In the genomic region with DNA sequence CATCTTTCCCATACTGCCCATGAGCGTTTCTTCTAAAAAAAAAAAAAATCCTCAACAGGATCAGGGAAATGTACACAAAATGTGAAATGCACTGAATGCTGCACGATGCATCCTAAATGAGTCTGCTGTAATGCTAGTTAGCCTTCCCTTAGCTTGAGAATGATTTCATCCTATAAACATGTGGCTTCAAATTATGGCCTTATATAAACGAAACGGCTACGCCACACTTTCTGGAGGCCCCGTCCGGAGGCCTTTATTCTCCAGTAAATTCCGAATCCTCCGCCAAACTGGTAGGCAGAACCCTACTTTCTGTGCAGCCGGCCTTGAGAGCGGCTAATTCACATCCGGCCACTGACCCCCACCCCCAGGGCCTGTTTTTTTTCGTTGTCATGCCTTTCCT, we compare ENCODE assay signal across 10 cellular contexts. TPM values are rescaled to one million over a fixed set of nuclear protein-coding genes. Genes with fewer than 3 reads are reported as not detected.
DNase-seq lines count a peak whose midpoint lies in the region; ATAC-seq and TF ChIP-seq lines count a peak whose summit lies in the region.
"Had no signal": no experiment of that assay in that cellular context is flagged by ENCODE, and none has a peak within 500 bp of the region (broad histone marks: within the 10 kb centered on the region; RNA-seq: fewer than 3 reads in every experiment).

No MANE protein-coding gene starts in this region.

- TF ChIP-seq POLR2A in suprapubic skin (IDR thresholded peaks at IDR 0.05) = no peak

- 0 out of 3 replicates have a peak, but pooled peaks cover 3% of the 10 kb centered on the region for H3K9me3 Mint-ChIP-seq in GM23338
- H3K9me3 Mint-ChIP-seq: activated T-helper 1 cell treated with anti-CD3 and anti-CD28 coated beads, Interleukin-12 subunit alpha, Interleukin-12 subunit beta, Interleukin-2, Interleukin-4 antibody, amounts not matched to agents 30 ng/mL and 10 ng/mL and 1 ng/mL, durations not matched to agents 14 hours and 24 hours and 36 hours had no signal

- DNase-seq in GM23338 (ENCODE audit: low spot score) (no peak), ascending aorta (ENCODE audit: low spot score in 2 of 2) (peak in 1 of 2 donors; percentile 79), hepatic stellate cell (ENCODE audit: low spot score) (peak; percentile 72), suprapubic skin (ENCODE audit: low spot score in 2 of 2) (no peak), SIG-M5 treated with dmso at 0.1 percent for 504 hours (lab: John Stamatoyannopoulos, UW; ENCODE audit: unreplicated experiment) (no peak), DMS79 treated with DMSO at 0.1 percent for 48 hours (lab: John Stamatoyannopoulos, UW) (no peak)
- DNase-seq: NCI-H510A had no signal

- H3K36me3 ChIP-seq in GM23338 (ENCODE audit: insufficient read depth) (no peaks in the 10 kb centered on the region), ascending aorta (peaks cover 0 to 7% of the 10 kb centered on the region in 2 donors), suprapubic skin (peaks cover 10% of the 10 kb centered on the region)

- TF ChIP-seq EP300 in suprapubic skin (IDR thresholded peaks at IDR 0.05) = no peak

- intact Hi-C loops in ascending aorta (cut with DNase I) = no loop called here

- H3K9me3 ChIP-seq in ascending aorta = no peaks in the 10 kb centered on the region
- no peaks in the 10 kb centered on the region for H3K9me3 ChIP-seq in suprapubic skin

- no peak overlapping the region for H3K4me3 Mint-ChIP-seq in GM23338

- H3K27me3 Mint-ChIP-seq in GM23338 (ENCODE audit: insufficient read depth, low read depth, poor library complexity) = peaks cover 13% of the 10 kb centered on the region

- 0 out of 2 replicates have a peak overlapping the region, but pooled peaks have one; percentile 63 for H3K27ac Mint-ChIP-seq in GM23338

- no peak overlapping the region for H2AFZ ChIP-seq in GM23338

- ATAC-seq in GM23338 (no peak), HG03457 (IDR thresholded peaks at IDR 0.05; ENCODE audit: unreplicated experiment) (no peak), GM18907 (IDR thresholded peaks at IDR 0.05; ENCODE audit: unreplicated experiment) (no peak)

- H3K79me2 ChIP-seq in GM23338 (replicated peaks; ENCODE audit: insufficient read depth) = peaks cover 79% of the 10 kb centered on the region

- H3K4me3 ChIP-seq in GM23338 (no peak overlapping the region), ascending aorta (peak overlapping the region in 1 of 2 donors; percentile 17), suprapubic skin (no peak overlapping the region)

- H3K9me2 ChIP-seq in GM23338 (ENCODE audit: insufficient read depth) = no peaks in the 10 kb centered on the region

- TF ChIP-seq CTCF in GM23338 (conservative IDR thresholded peaks at IDR 0.05; ENCODE audit: low read depth in 2 of 2) (no peak), ascending aorta (IDR thresholded peaks at IDR 0.05) (no peak), suprapubic skin (IDR thresholded peaks at IDR 0.05) (no peak)

- H3K27ac ChIP-seq in GM23338 (ENCODE audit: low read depth) (peak overlapping the region; percentile 51; the same call in 1 of the 2 replicates), ascending aorta (peak overlapping the region; percentile 87 to 89), suprapubic skin (peak overlapping the region; percentile 24)

- no peaks in the 10 kb centered on the region for H3K27me3 ChIP-seq in GM23338 (ENCODE audit: insufficient read depth)
- H3K27me3 ChIP-seq in ascending aorta = no peaks in the 10 kb centered on the region
- no peaks in the 10 kb centered on the region for H3K27me3 ChIP-seq in suprapubic skin

- 74% methylated on average over 13 of the region's 13 CpGs for WGBS in suprapubic skin

- H3K4me2 ChIP-seq in GM23338 = no peak overlapping the region

- H3K36me3 Mint-ChIP-seq in GM23338 (ENCODE audit: low read depth) = peaks cover 13% of the 10 kb centered on the region; the same call in 1 of the 3 replicates

- no peaks in the 10 kb centered on the region for H3F3A ChIP-seq in GM23338 (replicated peaks; ENCODE audit: low read depth)

- H3K4me1 ChIP-seq in GM23338 (ENCODE audit: insufficient read depth) (peaks cover 6% of the 10 kb centered on the region; the same call in 1 of the 2 replicates), ascending aorta (peaks cover 31 to 69% of the 10 kb centered on the region in 2 donors), suprapubic skin (peaks cover 22% of the 10 kb centered on the region)

- H4K20me1 ChIP-seq in GM23338 (replicated peaks; ENCODE audit: insufficient read depth) = peaks cover 14% of the 10 kb centered on the region

- H3K4me1 Mint-ChIP-seq in GM23338 = peaks cover 14% of the 10 kb centered on the region; the same call in 2 of the 3 replicates

TF ChIP-seq in GM23338, 12 proteins besides CTCF, POLR2A, EP300 and RAD21 (continues in another document):
- TF ChIP-seq EZH2phosphoT487 (IDR thresholded peaks at IDR 0.05; ENCODE audit: unreplicated experiment) (no peak), POLR2AphosphoS5 (IDR thresholded peaks at IDR 0.05; ENCODE audit: low read depth) (no peak), ZNF114 (CRISPR knock-in tag; IDR thresholded peaks at IDR 0.05) (no peak), JUNB (IDR thresholded peaks at IDR 0.05; ENCODE audit: unreplicated experiment) (no peak), EZH2 (IDR thresholded peaks at IDR 0.05; ENCODE audit: low read depth, unreplicated experiment) (no peak), STAT1 (IDR thresholded peaks at IDR 0.05; ENCODE audit: unreplicated experiment) (no peak), CREB1 (CRISPR knock-in tag; IDR thresholded peaks at IDR 0.05; ENCODE audit: low read depth) (no peak), NANOG (IDR thresholded peaks at IDR 0.05; ENCODE audit: borderline replicate concordance) (no peak), ZNF331 (CRISPR knock-in tag; IDR thresholded peaks at IDR 0.05; ENCODE audit: low read depth) (no peak)
- TF ChIP-seq, protein P1, sequence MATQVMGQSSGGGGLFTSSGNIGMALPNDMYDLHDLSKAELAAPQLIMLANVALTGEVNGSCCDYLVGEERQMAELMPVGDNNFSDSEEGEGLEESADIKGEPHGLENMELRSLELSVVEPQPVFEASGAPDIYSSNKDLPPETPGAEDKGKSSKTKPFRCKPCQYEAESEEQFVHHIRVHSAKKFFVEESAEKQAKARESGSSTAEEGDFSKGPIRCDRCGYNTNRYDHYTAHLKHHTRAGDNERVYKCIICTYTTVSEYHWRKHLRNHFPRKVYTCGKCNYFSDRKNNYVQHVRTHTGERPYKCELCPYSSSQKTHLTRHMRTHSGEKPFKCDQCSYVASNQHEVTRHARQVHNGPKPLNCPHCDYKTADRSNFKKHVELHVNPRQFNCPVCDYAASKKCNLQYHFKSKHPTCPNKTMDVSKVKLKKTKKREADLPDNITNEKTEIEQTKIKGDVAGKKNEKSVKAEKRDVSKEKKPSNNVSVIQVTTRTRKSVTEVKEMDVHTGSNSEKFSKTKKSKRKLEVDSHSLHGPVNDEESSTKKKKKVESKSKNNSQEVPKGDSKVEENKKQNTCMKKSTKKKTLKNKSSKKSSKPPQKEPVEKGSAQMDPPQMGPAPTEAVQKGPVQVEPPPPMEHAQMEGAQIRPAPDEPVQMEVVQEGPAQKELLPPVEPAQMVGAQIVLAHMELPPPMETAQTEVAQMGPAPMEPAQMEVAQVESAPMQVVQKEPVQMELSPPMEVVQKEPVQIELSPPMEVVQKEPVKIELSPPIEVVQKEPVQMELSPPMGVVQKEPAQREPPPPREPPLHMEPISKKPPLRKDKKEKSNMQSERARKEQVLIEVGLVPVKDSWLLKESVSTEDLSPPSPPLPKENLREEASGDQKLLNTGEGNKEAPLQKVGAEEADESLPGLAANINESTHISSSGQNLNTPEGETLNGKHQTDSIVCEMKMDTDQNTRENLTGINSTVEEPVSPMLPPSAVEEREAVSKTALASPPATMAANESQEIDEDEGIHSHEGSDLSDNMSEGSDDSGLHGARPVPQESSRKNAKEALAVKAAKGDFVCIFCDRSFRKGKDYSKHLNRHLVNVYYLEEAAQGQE (IDR thresholded peaks at IDR 0.05; ENCODE audit: unreplicated experiment) = no peak
- TF ChIP-seq, protein P2, sequence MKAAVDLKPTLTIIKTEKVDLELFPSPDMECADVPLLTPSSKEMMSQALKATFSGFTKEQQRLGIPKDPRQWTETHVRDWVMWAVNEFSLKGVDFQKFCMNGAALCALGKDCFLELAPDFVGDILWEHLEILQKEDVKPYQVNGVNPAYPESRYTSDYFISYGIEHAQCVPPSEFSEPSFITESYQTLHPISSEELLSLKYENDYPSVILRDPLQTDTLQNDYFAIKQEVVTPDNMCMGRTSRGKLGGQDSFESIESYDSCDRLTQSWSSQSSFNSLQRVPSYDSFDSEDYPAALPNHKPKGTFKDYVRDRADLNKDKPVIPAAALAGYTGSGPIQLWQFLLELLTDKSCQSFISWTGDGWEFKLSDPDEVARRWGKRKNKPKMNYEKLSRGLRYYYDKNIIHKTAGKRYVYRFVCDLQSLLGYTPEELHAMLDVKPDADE (IDR thresholded peaks at IDR 0.05) = no peak

RNA-seq across cellular contexts. Expression of gene MYO9B, which starts 13.7 kb away (rescaled TPM):
- 61.3 and 65.6 TPM in 2 replicates for total RNA-seq in GM23338 (2014; rRNA removed; shearing (Covaris generic))
- 28.7 and 29.0 TPM in 2 replicates for polyA plus RNA-seq in GM23338 (2016; fragmentation: Nextera tagmentation; extraction: Ambion mirVana)
- total RNA-seq in ascending aorta = 182 TPM
- 10 to 100 TPM; 43.6 to 99.9 (median 69.5) TPM for total RNA-seq in suprapubic skin

RNA-seq across cellular contexts. Expression of gene HAUS8, which starts 14.0 kb away (rescaled TPM):
- 10.6 and 11.1 TPM in 2 replicates for total RNA-seq in GM23338 (2014; rRNA removed; shearing (Covaris generic))
- 33.3 and 35.5 TPM in 2 replicates for polyA plus RNA-seq in GM23338 (2016; fragmentation: Nextera tagmentation; extraction: Ambion mirVana)
- 4.3 TPM for total RNA-seq in ascending aorta
- 1 to 10 TPM; 2.4 to 4.1 (median 3.0) TPM for total RNA-seq in suprapubic skin

Comparison
In these comparisons a context has a peak if more than half of its experiments do, and no peak if none do; other contexts are left out.
1. H3K27ac ChIP-seq: peak in every context shown above with its lines; median percentile 88 in ascending aorta; 51 in GM23338; 24 in suprapubic skin.